In the genomic region with DNA sequence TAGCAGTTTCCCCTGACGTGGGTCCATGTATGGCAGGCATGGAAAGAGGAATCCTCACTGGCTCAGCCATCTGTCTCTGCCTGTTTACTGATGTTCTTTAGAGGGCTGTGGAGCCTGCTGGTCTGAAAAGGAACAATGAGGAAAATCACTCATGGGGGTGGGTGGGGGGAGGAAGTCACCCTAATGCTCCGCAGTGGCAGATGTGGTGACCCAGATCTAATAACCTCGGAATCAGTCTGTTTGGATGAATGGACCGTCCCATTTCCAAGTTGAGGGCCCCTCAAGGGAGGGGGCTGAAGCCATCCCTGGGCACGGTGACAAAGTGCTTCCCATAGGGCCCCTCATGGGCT, we compare ENCODE assay signal across 12 cellular contexts. TPM values are rescaled to one million over a fixed set of nuclear protein-coding genes. Genes with fewer than 3 reads are reported as not detected.
A peak's percentile ranks its signal among the peaks of the same experiment; 100 is the strongest.
DNase-seq lines count a peak whose midpoint lies in the region; ATAC-seq and TF ChIP-seq lines count a peak whose summit lies in the region.
"Had no signal": no experiment of that assay in that cellular context is flagged by ENCODE, and none has a peak within 500 bp of the region (broad histone marks: within the 10 kb centered on the region; RNA-seq: fewer than 3 reads in every experiment).

No MANE protein-coding gene starts in this region.

- H3K36me3 Mint-ChIP-seq in activated naive CD4-positive, alpha-beta T cell treated with anti-CD3 and anti-CD28 coated beads, Interleukin-2, amount 50 U/mL, for 72 hours = peaks cover 26 to 54% of the 10 kb centered on the region in 2 donors
- no peaks in the 10 kb centered on the region for H3K36me3 Mint-ChIP-seq in natural killer cell treated with Interleukin-12 subunit alpha and Interleukin-12 subunit beta and Interleukin-15 and Interleukin-18, amount 100 ng/mL, for 72 hours

- peak; percentile 62 for DNase-seq in D341Med (ENCODE audit: low spot score)
- DNase-seq in NCI-H1092 (lab: John Stamatoyannopoulos, UW) = peak; percentile 43
- no peak for DNase-seq in activated naive CD4-positive, alpha-beta T cell treated with anti-CD3 and anti-CD28 coated beads, Interleukin-2, amount 50 U/mL, for 72 hours (ENCODE audit: low spot score in 2 of 2)
- DNase-seq in natural killer cell treated with Interleukin-12 subunit alpha and Interleukin-12 subunit beta and Interleukin-15 and Interleukin-18, amount 100 ng/mL, for 72 hours (ENCODE audit: low spot score) = no peak
- no peak for DNase-seq in kidney glomerular epithelial cell (lab: John Stamatoyannopoulos, UW)
- no peak for DNase-seq in GM10248 (ENCODE audit: extremely low spot score)
- DNase-seq: colonic mucosa, substantia nigra, SW 1271 had no signal

- no peak for TF ChIP-seq CTCF in GM10248 (IDR thresholded peaks at IDR 0.05; ENCODE audit: control extremely low read depth, extremely low read depth, low read depth, missing control alignments)

- CTCF ChIA-PET in GM10248 (lab: Yijun Ruan, JAX) = interaction anchor here (1.4 to 12.7 kb wide), 2 partner anchors 10 to 95 kb away, joined by 5 to 229 read pairs; no protein-coding TSS in a partner anchor

- no peaks in the 10 kb centered on the region for H3K27me3 Mint-ChIP-seq in natural killer cell treated with Interleukin-12 subunit alpha and Interleukin-12 subunit beta and Interleukin-15 and Interleukin-18, amount 100 ng/mL, for 72 hours

- peak overlapping the region; percentile 90 for H3K4me3 Mint-ChIP-seq in natural killer cell treated with Interleukin-12 subunit alpha and Interleukin-12 subunit beta and Interleukin-15 and Interleukin-18, amount 100 ng/mL, for 72 hours

- ATAC-seq in activated naive CD4-positive, alpha-beta T cell treated with anti-CD3 and anti-CD28 coated beads, Interleukin-2, amount 50 U/mL, for 72 hours = no peak
- ATAC-seq in natural killer cell treated with Interleukin-12 subunit alpha and Interleukin-12 subunit beta and Interleukin-15 and Interleukin-18, amount 100 ng/mL, for 72 hours = no peak
- ATAC-seq in HG03432 (IDR thresholded peaks at IDR 0.05; ENCODE audit: unreplicated experiment) = no peak
- no peak for ATAC-seq in esophagus mucosa
- ATAC-seq: heart left ventricle had no signal

- peak overlapping the region; percentile 82 to 89 for H3K27ac Mint-ChIP-seq in activated naive CD4-positive, alpha-beta T cell treated with anti-CD3 and anti-CD28 coated beads, Interleukin-2, amount 50 U/mL, for 72 hours
- H3K27ac Mint-ChIP-seq in natural killer cell treated with Interleukin-12 subunit alpha and Interleukin-12 subunit beta and Interleukin-15 and Interleukin-18, amount 100 ng/mL, for 72 hours = peak overlapping the region; percentile 70 to 77

- H3K9me3 Mint-ChIP-seq in activated naive CD4-positive, alpha-beta T cell treated with anti-CD3 and anti-CD28 coated beads, Interleukin-2, amount 50 U/mL, for 72 hours = no peaks in the 10 kb centered on the region
- no peaks in the 10 kb centered on the region for H3K9me3 Mint-ChIP-seq in natural killer cell treated with Interleukin-12 subunit alpha and Interleukin-12 subunit beta and Interleukin-15 and Interleukin-18, amount 100 ng/mL, for 72 hours

- POLR2A ChIA-PET in GM10248 (lab: Yijun Ruan, JAX) = no interaction called here

- peaks cover 55 to 61% of the 10 kb centered on the region in 2 donors for H3K4me1 Mint-ChIP-seq in natural killer cell treated with Interleukin-12 subunit alpha and Interleukin-12 subunit beta and Interleukin-15 and Interleukin-18, amount 100 ng/mL, for 72 hours (ENCODE audit: low read depth in 2 of 2)

RNA-seq across cellular contexts. Expression of a gene that starts 4.4 kb away (rescaled TPM):
- 10 to 100 TPM; 44.9 to 63.7 TPM for total RNA-seq in activated naive CD4-positive, alpha-beta T cell treated with anti-CD3 and anti-CD28 coated beads, Interleukin-2, amount 50 U/mL, for 72 hours
- 10 to 100 TPM; 55.4 to 65.8 TPM for total RNA-seq in natural killer cell treated with Interleukin-12 subunit alpha and Interleukin-12 subunit beta and Interleukin-15 and Interleukin-18, amount 100 ng/mL, for 72 hours
- total RNA-seq in esophagus mucosa = 39.7 TPM

RNA-seq across cellular contexts. Expression of a gene that starts 39.5 kb away (rescaled TPM):
- total RNA-seq in activated naive CD4-positive, alpha-beta T cell treated with anti-CD3 and anti-CD28 coated beads, Interleukin-2, amount 50 U/mL, for 72 hours = under 1 TPM in 1 of 2 donors, not detected in 1; 0.25 TPM
- 1 to 10 TPM; 2.1 to 2.7 TPM for total RNA-seq in natural killer cell treated with Interleukin-12 subunit alpha and Interleukin-12 subunit beta and Interleukin-15 and Interleukin-18, amount 100 ng/mL, for 72 hours
- 4.1 TPM for total RNA-seq in esophagus mucosa

RNA-seq across cellular contexts. Expression of a gene that starts 42.9 kb away (rescaled TPM):
- total RNA-seq in activated naive CD4-positive, alpha-beta T cell treated with anti-CD3 and anti-CD28 coated beads, Interleukin-2, amount 50 U/mL, for 72 hours = under 1 TPM; 0.18 to 0.33 TPM
- not detected for total RNA-seq in natural killer cell treated with Interleukin-12 subunit alpha and Interleukin-12 subunit beta and Interleukin-15 and Interleukin-18, amount 100 ng/mL, for 72 hours
- total RNA-seq in esophagus mucosa = not detected
- total RNA-seq: heart left ventricle had no signal

Comparison
In these comparisons a context has a peak if more than half of its experiments do, and no peak if none do; other contexts are left out.
1. DNase-seq: peak in D341Med (single experiment) and NCI-H1092 (single experiment); none in activated naive CD4-positive, alpha-beta T cell treated with anti-CD3 and anti-CD28 coated beads, Interleukin-2, amount 50 U/mL, for 72 hours (0 of 2), natural killer cell treated with Interleukin-12 subunit alpha and Interleukin-12 subunit beta and Interleukin-15 and Interleukin-18, amount 100 ng/mL, for 72 hours (single experiment), kidney glomerular epithelial cell (single experiment) and GM10248 (single experiment).